24 cellular contexts compared by ENCODE assay signal in the genomic region with DNA sequence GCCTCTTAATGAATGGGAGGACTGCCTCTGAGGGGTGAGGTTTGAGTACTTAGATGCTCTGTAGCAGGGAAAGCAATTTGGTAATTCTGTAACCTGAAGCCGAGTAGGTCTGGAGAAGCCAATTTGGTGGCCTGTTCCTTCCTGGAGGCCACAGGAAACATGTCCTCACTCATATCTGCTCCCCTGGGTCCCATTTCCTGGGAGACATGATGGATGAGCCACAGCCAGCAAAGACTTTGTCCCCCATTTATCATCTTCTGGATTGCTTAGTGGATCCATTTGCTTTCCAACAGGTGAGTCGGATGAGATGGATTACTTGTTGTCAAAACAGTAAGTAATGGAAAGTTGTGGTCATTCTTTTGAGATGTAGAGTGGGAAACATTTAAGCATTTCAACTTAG.
"Had no signal": no experiment of that assay in that cellular context is flagged by ENCODE, and none has a peak within 500 bp of the region (broad histone marks: within the 10 kb centered on the region; RNA-seq: fewer than 3 reads in every experiment).

No MANE protein-coding gene starts in this region.

- H3K4me1 Mint-ChIP-seq: endodermal cell; naive B cell; nephron; stimulated activated memory B cell treated with anti-CD40 and anti-IgM and Interleukin-4, amounts not matched to agents 10 μg/mL and 1 μg/mL and 100 μg/mL, for 72 hours had no signal

- H3K27me3 Mint-ChIP-seq: stimulated activated naive CD8-positive, alpha-beta T cell treated with anti-CD3 and anti-CD28 coated beads, Interleukin-15, Interleukin-2, amounts not matched to agents 100 ng/mL and 50 ng/mL, for 24 hours had no signal

- H3K9me3 Mint-ChIP-seq: naive B cell; nephron; stimulated activated memory B cell treated with anti-CD40 and anti-IgM and Interleukin-4, amounts not matched to agents 10 μg/mL and 1 μg/mL and 100 μg/mL, for 72 hours; stimulated activated naive CD8-positive, alpha-beta T cell treated with anti-CD3 and anti-CD28 coated beads, Interleukin-15, Interleukin-2, amounts not matched to agents 100 ng/mL and 50 ng/mL, for 24 hours had no signal

- H3K36me3 Mint-ChIP-seq: naive B cell; stimulated activated memory B cell treated with anti-CD40 and anti-IgM and Interleukin-4, amounts not matched to agents 10 μg/mL and 1 μg/mL and 100 μg/mL, for 72 hours had no signal

- H3K9me3 ChIP-seq: prostate gland, right lobe of liver, spleen, tibial artery, upper lobe of left lung, uterus had no signal

- H3K36me3 ChIP-seq: prostate gland, right lobe of liver, spleen, tibial artery, upper lobe of left lung, uterus had no signal

- H3K27ac ChIP-seq: foreskin keratinocyte, parathyroid adenoma, prostate gland, right lobe of liver, spleen, tibial artery, upper lobe of left lung, uterus had no signal

- H3K4me1 ChIP-seq: foreskin keratinocyte, prostate gland, spleen, tibial artery, upper lobe of left lung, uterus had no signal

- H2AFZ ChIP-seq: parathyroid adenoma had no signal

- DNase-seq: effector CD4-positive, alpha-beta T cell; endodermal cell; erythroblast; foreskin keratinocyte; left colon; left ventricle myocardium superior; mesenchymal stem cell; naive B cell; retina; right lobe of liver; spleen; stimulated activated CD4-positive, alpha-beta T cell treated with anti-CD3 and anti-CD28 coated beads, Interleukin-15, amount 100 ng/mL, for 24 hours; stimulated activated CD4-positive, alpha-beta T cell treated with anti-CD3 and anti-CD28 coated beads, Interleukin-1b, Interleukin-23, amount 100 ng/mL, for 48 hours; stimulated activated CD4-positive, alpha-beta T cell treated with anti-CD3 and anti-CD28 coated beads, Interleukin-4, amount 100 ng/mL, for 24 hours; tibial artery; upper lobe of left lung; uterus had no signal

- H3K9ac ChIP-seq: parathyroid adenoma had no signal

- H3K79me2 ChIP-seq: parathyroid adenoma had no signal

- H3K27me3 ChIP-seq: right lobe of liver, spleen, tibial artery, upper lobe of left lung, uterus had no signal

- H3K4me3 ChIP-seq: lung, prostate gland, right lobe of liver, spleen, tibial artery, upper lobe of left lung, uterus had no signal

- H3K4me3 Mint-ChIP-seq: endodermal cell; nephron; stimulated activated memory B cell treated with anti-CD40 and anti-IgM and Interleukin-4, amounts not matched to agents 10 μg/mL and 1 μg/mL and 100 μg/mL, for 72 hours; stimulated activated naive CD8-positive, alpha-beta T cell treated with anti-CD3 and anti-CD28 coated beads, Interleukin-15, Interleukin-2, amounts not matched to agents 100 ng/mL and 50 ng/mL, for 24 hours had no signal

- FAIRE-seq: endothelial cell of umbilical vein had no signal

- ATAC-seq: foreskin keratinocyte; left colon; left ventricle myocardium superior; right lobe of liver; stimulated activated memory B cell treated with anti-CD40 and anti-IgM and Interleukin-4, amounts not matched to agents 10 μg/mL and 1 μg/mL and 100 μg/mL, for 72 hours had no signal

- H3K27ac Mint-ChIP-seq: endodermal cell; naive B cell; nephron; stimulated activated memory B cell treated with anti-CD40 and anti-IgM and Interleukin-4, amounts not matched to agents 10 μg/mL and 1 μg/mL and 100 μg/mL, for 72 hours; stimulated activated naive CD8-positive, alpha-beta T cell treated with anti-CD3 and anti-CD28 coated beads, Interleukin-15, Interleukin-2, amounts not matched to agents 100 ng/mL and 50 ng/mL, for 24 hours had no signal
